ENCODE assay signal across 22 cellular contexts in the genomic region with DNA sequence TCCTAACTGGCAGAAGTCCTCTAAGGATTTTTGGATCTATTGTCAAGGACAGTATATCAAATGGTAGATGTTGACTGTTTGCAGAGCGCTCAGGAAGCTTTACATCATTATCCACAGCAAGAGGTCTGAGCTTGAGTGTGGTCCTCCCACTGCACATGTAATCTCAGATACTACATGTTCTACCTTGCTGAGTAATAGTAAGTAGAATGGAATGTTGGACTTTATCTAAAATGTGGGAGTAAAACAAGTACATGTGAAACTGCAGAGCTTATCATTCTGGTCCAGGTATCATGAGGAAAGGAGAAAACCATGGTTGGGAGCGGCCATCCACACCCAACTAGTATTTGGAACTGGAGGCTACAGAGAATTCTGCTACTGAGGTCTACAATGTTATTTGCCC. TPM values are rescaled to one million over a fixed set of nuclear protein-coding genes. Genes with fewer than 3 reads are reported as not detected.
DNase-seq lines count a peak whose midpoint lies in the region; TF ChIP-seq lines count a peak whose summit lies in the region.
"Had no signal": no experiment of that assay in that cellular context is flagged by ENCODE, and none has a peak within 500 bp of the region (broad histone marks: within the 10 kb centered on the region; RNA-seq: fewer than 3 reads in every experiment).

No MANE protein-coding gene starts in this region.

- no peak for TF ChIP-seq CTCF in fibroblast of the aortic adventitia (IDR thresholded peaks at IDR 0.05; ENCODE audit: insufficient read depth, low read length)
- no peak for TF ChIP-seq CTCF in sigmoid colon (IDR thresholded peaks at IDR 0.05)

- no peaks in the 10 kb centered on the region for H3K36me3 ChIP-seq in sigmoid colon
- H3K36me3 ChIP-seq: right lobe of liver, transverse colon had no signal

- H3K27me3 ChIP-seq in sigmoid colon, result no peaks in the 10 kb centered on the region
- H3K27me3 ChIP-seq: right lobe of liver, transverse colon had no signal

- no peak for TF ChIP-seq EP300 in sigmoid colon (IDR thresholded peaks at IDR 0.05)

- H3K4me3 ChIP-seq in fibroblast of the aortic adventitia (ENCODE audit: low read depth, low read length) (no peak overlapping the region), sigmoid colon (no peak overlapping the region)
- H3K4me3 ChIP-seq: right lobe of liver, transverse colon had no signal

- peak; percentile 16 for DNase-seq in HT1080 (ENCODE audit: low read depth)
- DNase-seq in amniotic epithelial cell (ENCODE audit: low read depth), result peak; percentile 87
- peak; percentile 34 for DNase-seq in fibroblast of the aortic adventitia (ENCODE audit: low read depth)
- peak; percentile 58 for DNase-seq in renal cortical epithelial cell (ENCODE audit: low read depth)
- no peak for DNase-seq in sigmoid colon
- DNase-seq in posterior vena cava (ENCODE audit: low spot score), result no peak
- no peak for DNase-seq in effector CD4-positive, alpha-beta T cell
- no peak for DNase-seq in NCI-H2227 treated with DMSO at 0.1 percent for 48 hours (lab: John Stamatoyannopoulos, UW)
- DNase-seq: activated gamma-delta T cell; amygdala; KG1; left ventricle myocardium superior; NCI-H1092; NCI-H2029 treated with DMSO at 0.1 percent for 48 hours; NCI-H526; right lobe of liver; SHP77; stimulated activated CD4-positive, alpha-beta T cell treated with anti-CD3 and anti-CD28 coated beads, Interleukin-2, amount 100 ng/mL, for 48 hours; stimulated activated naive CD8-positive, alpha-beta T cell treated with anti-CD3 and anti-CD28 coated beads, Interleukin-15, amount 100 ng/mL, for 72 hours; T-helper 1 cell; transverse colon had no signal

- intact Hi-C loops in sigmoid colon (cut with DNase I) (no loop called here), posterior vena cava (cut with DNase I) (loop anchor here in 1 of 2 donors (10.0 kb wide), 1 partner anchor 102 kb away; no protein-coding TSS in a partner anchor)

- 94 to 98% methylated on average over 2 of the region's 2 CpGs for WGBS in sigmoid colon, 2 donors

- no peak overlapping the region for H3K27ac ChIP-seq in sigmoid colon
- H3K27ac ChIP-seq: right lobe of liver, transverse colon had no signal

- no peak for TF ChIP-seq POLR2A in sigmoid colon (IDR thresholded peaks at IDR 0.05)

- no peaks in the 10 kb centered on the region for H3K9me3 ChIP-seq in sigmoid colon
- H3K9me3 ChIP-seq: right lobe of liver, transverse colon had no signal

- H3K4me1 ChIP-seq in sigmoid colon, result peaks cover 0 to 18% (median 13%) of the 10 kb centered on the region in 4 donors

RNA-seq across cellular contexts. Expression of a gene that starts 19.3 kb away (rescaled TPM):
- total RNA-seq in HT1080 (2014; rRNA removed; shearing (Covaris generic)), result 0.03 TPM in 1 of 2 replicates, not detected in the other
- 0.06 and 0.26 TPM in 2 replicates for polyA plus RNA-seq in HT1080 (2015; cell fraction: cytosol; rRNA removed)
- polyA plus RNA-seq in HT1080 (2015; cell fraction: nucleus; rRNA removed), result 0.06 TPM in 1 of 2 replicates, not detected in the other
- total RNA-seq in fibroblast of the aortic adventitia (ENCODE audit: low replicate concordance) (not detected in 2 replicates), renal cortical epithelial cell (not detected in 2 replicates), sigmoid colon (1 to 10 TPM in 2 of 4 donors, under 1 TPM in 2; 0.28 to 2.9 (median 0.95) TPM), posterior vena cava (1 to 10 TPM; 3.8 to 6.3 TPM)
- 1 to 10 TPM in 2 of 3 donors, under 1 TPM in 1; under 0.01 to 6.2 (median 2.5) TPM for polyA plus RNA-seq in sigmoid colon
- total RNA-seq: Daoy had no signal

Comparison
In these comparisons a context has a peak if more than half of its experiments do, and no peak if none do; other contexts are left out.
1. DNase-seq: peak in HT1080 (single experiment), amniotic epithelial cell (single experiment), fibroblast of the aortic adventitia (single experiment) and renal cortical epithelial cell (single experiment); none in sigmoid colon (single experiment), posterior vena cava (single experiment), effector CD4-positive, alpha-beta T cell (single experiment) and NCI-H2227 treated with DMSO at 0.1 percent for 48 hours (single experiment).